Comparison of ENCODE assay signal across 8 cellular contexts in genomic region chr18:3447035-3447894, GRCh38. TPM values are rescaled to one million over a fixed set of nuclear protein-coding genes. Genes with fewer than 3 reads are reported as not detected.
DNase-seq lines count a peak whose midpoint lies in the region; ATAC-seq and TF ChIP-seq lines count a peak whose summit lies in the region.

No MANE protein-coding gene starts in this region.

- 4 to 5% methylated on average over 22 of the region's 22 CpGs for WGBS in upper lobe of left lung, 2 donors

- peak overlapping the region; percentile 97 for H3K27ac Mint-ChIP-seq in activated CD4-positive, alpha-beta T cell treated with anti-CD3 and anti-CD28 coated beads for 36 hours

- TF ChIP-seq EP300 in upper lobe of left lung (IDR thresholded peaks at IDR 0.05): peak in 1 of 4 donors; percentile 10

- CTCF ChIA-PET in activated CD4-positive, alpha-beta T cell treated with anti-CD3 and anti-CD28 coated beads for 36 hours (lab: Charles Lee): interaction anchor here (0.6 to 2.7 kb wide), 18 partner anchors 10 to 792 kb away, joined by 3 to 18 read pairs (median 4); partner anchors contain the start of genes MYL12A and SMCHD1

- peak; percentile 74 for DNase-seq in activated CD4-positive, alpha-beta T cell treated with anti-CD3 and anti-CD28 coated beads for 36 hours
- no peak for DNase-seq in activated CD4-positive, alpha-beta T cell treated with anti-CD3 and anti-CD28 coated beads, Interleukin-2, amount 50 U/mL, for 4 hours
- DNase-seq in SJSA1 (ENCODE audit: low read depth in 1 of 2, low spot score in 2 of 2): peak in 1 of 2 experiments; percentile 51
- peak; percentile 69 for DNase-seq in dermis blood vessel endothelial cell
- DNase-seq in upper lobe of left lung: peak in 1 of 2 donors; percentile 54
- no peak for DNase-seq in T1000 (lab: John Stamatoyannopoulos, UW)

- no peak for TF ChIP-seq CTCF in upper lobe of left lung (IDR thresholded peaks at IDR 0.05)

- H3K27ac ChIP-seq in SJSA1: peak overlapping the region; percentile 91
- peak overlapping the region; percentile 96 to 99 (median 98) for H3K27ac ChIP-seq in upper lobe of left lung

- H3K9me3 ChIP-seq in SJSA1 (replicated peaks) (no peaks in the 10 kb centered on the region), mononuclear cell (ENCODE audit: low read depth, low read length) (no peaks in the 10 kb centered on the region), upper lobe of left lung (no peaks in the 10 kb centered on the region)

- H3K36me3 ChIP-seq in SJSA1 (peaks cover 14% of the 10 kb centered on the region), upper lobe of left lung (no peaks in the 10 kb centered on the region)

- H3K27me3 ChIP-seq in SJSA1 (replicated peaks) (no peaks in the 10 kb centered on the region), mononuclear cell (ENCODE audit: insufficient read depth, low read length) (no peaks in the 10 kb centered on the region), upper lobe of left lung (no peaks in the 10 kb centered on the region)

- intact Hi-C loops in activated CD4-positive, alpha-beta T cell treated with anti-CD3 and anti-CD28 coated beads for 36 hours (cut with DNase I, micrococcal nuclease): loop anchor here (5.0 kb wide), 2 partner anchors 125 to 485 kb away; no protein-coding TSS in a partner anchor

- peak overlapping the region; percentile 67 for H3K4me3 ChIP-seq in SJSA1
- peak overlapping the region; percentile 93 for H3K4me3 ChIP-seq in mononuclear cell (ENCODE audit: low read length)
- H3K4me3 ChIP-seq in upper lobe of left lung: peak overlapping the region; percentile 58 to 78 (median 70)

- peaks cover 10% of the 10 kb centered on the region for H3K36me3 Mint-ChIP-seq in activated CD4-positive, alpha-beta T cell treated with anti-CD3 and anti-CD28 coated beads for 36 hours (ENCODE audit: low read depth)

- H3K4me1 ChIP-seq in SJSA1 (replicated peaks): peaks cover 12% of the 10 kb centered on the region
- peaks cover 47% of the 10 kb centered on the region for H3K4me1 ChIP-seq in mononuclear cell (ENCODE audit: insufficient read depth, low read length)
- H3K4me1 ChIP-seq in upper lobe of left lung: peaks cover 13 to 17% (median 15%) of the 10 kb centered on the region in 4 donors

- POLR2A ChIA-PET in activated CD4-positive, alpha-beta T cell treated with anti-CD3 and anti-CD28 coated beads for 36 hours (lab: Charles Lee): interaction anchor here (0.5 to 2.6 kb wide), 10 partner anchors 9 to 173 kb away, joined by 3 to 17 read pairs (median 4); no protein-coding TSS in a partner anchor

- H3K27me3 Mint-ChIP-seq in activated CD4-positive, alpha-beta T cell treated with anti-CD3 and anti-CD28 coated beads for 36 hours: no peaks in the 10 kb centered on the region

- TF ChIP-seq POLR2A in upper lobe of left lung (IDR thresholded peaks at IDR 0.05): no peak

- H3K4me1 Mint-ChIP-seq in activated CD4-positive, alpha-beta T cell treated with anti-CD3 and anti-CD28 coated beads for 36 hours: peaks cover 20% of the 10 kb centered on the region

- no peaks in the 10 kb centered on the region for H3K9me3 Mint-ChIP-seq in activated CD4-positive, alpha-beta T cell treated with anti-CD3 and anti-CD28 coated beads for 36 hours (ENCODE audit: low read depth)

- ATAC-seq in activated CD4-positive, alpha-beta T cell treated with anti-CD3 and anti-CD28 coated beads for 36 hours: no peak
- ATAC-seq in upper lobe of left lung (ENCODE audit: low FRiP score in 2 of 2) (no peak), GM18519 (IDR thresholded peaks at IDR 0.05; ENCODE audit: low FRiP score, unreplicated experiment) (no peak)

- peak overlapping the region; percentile 94 for H3K4me3 Mint-ChIP-seq in activated CD4-positive, alpha-beta T cell treated with anti-CD3 and anti-CD28 coated beads for 36 hours

RNA-seq across cellular contexts. Expression of gene TGIF1, which starts 2.7 kb away (rescaled TPM):
- 10 to 100 TPM; 42.7 to 46.3 TPM for total RNA-seq in activated CD4-positive, alpha-beta T cell treated with anti-CD3 and anti-CD28 coated beads for 36 hours
- total RNA-seq in SJSA1 (2014; rRNA removed; shearing (Covaris generic)): 37.5 and 41.9 TPM in 2 replicates
- 136 and 195 TPM in 2 replicates for total RNA-seq in dermis blood vessel endothelial cell
- 91.2 TPM for total RNA-seq in mononuclear cell
- total RNA-seq in upper lobe of left lung: 10 to 100 TPM; 55.8 to 87.0 (median 64.8) TPM

Comparison
In these comparisons a context has a peak if more than half of its experiments do, and no peak if none do; other contexts are left out.
1. DNase-seq: peak in activated CD4-positive, alpha-beta T cell treated with anti-CD3 and anti-CD28 coated beads for 36 hours (single experiment) and dermis blood vessel endothelial cell (single experiment); none in activated CD4-positive, alpha-beta T cell treated with anti-CD3 and anti-CD28 coated beads, Interleukin-2, amount 50 U/mL, for 4 hours (0 of 2) and T1000 (single experiment).
2. Peak in every context shown above with its lines, with median percentiles within 50 percentile points of each other: H3K4me3 ChIP-seq.